ENCODE assay signal across 8 cellular contexts in the genomic region with DNA sequence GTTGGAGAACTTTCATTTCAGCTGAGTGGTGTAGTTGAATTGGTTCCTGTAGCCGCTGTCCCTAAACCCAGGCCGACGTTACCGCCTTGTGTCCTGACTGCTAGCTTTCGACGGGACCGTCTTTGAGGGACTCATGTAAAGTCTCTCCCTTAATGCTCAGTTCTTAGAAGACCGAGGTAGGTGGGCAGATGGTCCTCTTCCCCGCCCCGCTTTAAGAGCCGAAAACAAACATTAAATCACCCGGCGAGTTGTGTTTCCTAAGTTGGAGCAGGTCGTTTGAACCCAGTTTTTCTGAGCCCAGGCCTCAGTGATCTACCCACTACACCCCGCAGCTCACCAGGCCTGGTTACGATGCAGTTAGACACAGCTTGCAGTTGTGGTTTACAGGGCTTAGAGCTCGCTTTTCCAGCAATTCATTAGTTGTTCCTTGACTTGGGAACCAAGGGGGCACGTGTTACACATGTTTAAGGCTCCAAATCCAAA. TPM values are rescaled to one million over a fixed set of nuclear protein-coding genes. Genes with fewer than 3 reads are reported as not detected.
DNase-seq lines count a peak whose midpoint lies in the region; ATAC-seq and TF ChIP-seq lines count a peak whose summit lies in the region.

No MANE protein-coding gene starts in this region.

- CTCF ChIA-PET in A673 (lab: Charles Lee) (no interaction called here), GM10248 (lab: Yijun Ruan, JAX) (interaction anchor here (1.4 kb wide), 1 partner anchor 10 kb away, joined by 3 read pairs; no protein-coding TSS in a partner anchor)
- CTCF ChIA-PET in activated naive CD4-positive, alpha-beta T cell treated with anti-CD3 and anti-CD28 coated beads for 36 hours (lab: Charles Lee): interaction anchor here (0.6 kb wide), 2 partner anchors 391 to 1012 kb away, joined by 3 to 4 read pairs; no protein-coding TSS in a partner anchor

- peak overlapping the region; percentile 95 for H3K27ac Mint-ChIP-seq in activated naive CD4-positive, alpha-beta T cell treated with anti-CD3 and anti-CD28 coated beads for 36 hours

- DNase-seq in A673 (ENCODE audit: low spot score) (peak; percentile 32), GM10248 (ENCODE audit: extremely low spot score) (peak; percentile 23), NCI-H2227 (lab: John Stamatoyannopoulos, UW; ENCODE audit: unreplicated experiment) (peak; percentile 31), Right ventricle myocardium superior (no peak), pons (ENCODE audit: low spot score) (peak; percentile 25), globus pallidus (ENCODE audit: low spot score) (no peak)
- DNase-seq in activated naive CD4-positive, alpha-beta T cell treated with anti-CD3 and anti-CD28 coated beads for 36 hours: peak; percentile 37

- H3K27me3 Mint-ChIP-seq in activated naive CD4-positive, alpha-beta T cell treated with anti-CD3 and anti-CD28 coated beads for 36 hours (ENCODE audit: low read depth): no peaks in the 10 kb centered on the region

- POLR2A ChIA-PET in A673 (lab: Charles Lee; ENCODE audit: low non-redundant PET): no interaction called here
- POLR2A ChIA-PET in GM10248 (lab: Yijun Ruan, JAX): no interaction called here

- no peak for TF ChIP-seq CTCF in A673 (conservative IDR thresholded peaks at IDR 0.05; ENCODE audit: low read depth, low read length)
- no peak for TF ChIP-seq CTCF in GM10248 (IDR thresholded peaks at IDR 0.05; ENCODE audit: control extremely low read depth, extremely low read depth, low read depth, missing control alignments)

- H3K36me3 ChIP-seq in A673 (ENCODE audit: insufficient read depth, low read length, poor library complexity, severe bottlenecking): peaks cover 5% of the 10 kb centered on the region

- peaks cover 5% of the 10 kb centered on the region for H3K27me3 ChIP-seq in A673 (replicated peaks; ENCODE audit: insufficient read depth, low read depth, low read length, poor library complexity)

- ATAC-seq in HG02642 (IDR thresholded peaks at IDR 0.05; ENCODE audit: poor library complexity, unreplicated experiment) (peak; percentile 26), Right ventricle myocardium superior (ENCODE audit: poor library complexity) (peak; percentile 61)

- intact Hi-C loops in A673 (cut with micrococcal nuclease; ENCODE audit: unreplicated experiment): loop anchor here (10.0 kb wide), 1 partner anchor 1487 kb away; no protein-coding TSS in a partner anchor
- intact Hi-C loops in activated naive CD4-positive, alpha-beta T cell treated with anti-CD3 and anti-CD28 coated beads for 36 hours (cut with micrococcal nuclease): loop anchor here (1.0 to 10.0 kb wide), 13 partner anchors 18 to 1609 kb away; a partner anchor contains a TSS
- intact Hi-C loops in Right ventricle myocardium superior (cut with DNase I): no loop called here

- H3K4me3 ChIP-seq in A673 (ENCODE audit: low read depth, low read length, poor library complexity, severe bottlenecking): peak overlapping the region; percentile 82

- no TSS peak for BruUV-seq in A673 (replicated peaks; lab: Mats Ljungman, UMichigan)

- H3K9me3 ChIP-seq in A673 (ENCODE audit: low read depth, low read length, poor library complexity, severe bottlenecking): no peaks in the 10 kb centered on the region

- peaks cover 9% of the 10 kb centered on the region for H3K4me1 ChIP-seq in A673 (ENCODE audit: insufficient read depth, low read length, poor library complexity, severe bottlenecking)

- peak overlapping the region; percentile 97 for H3K4me3 Mint-ChIP-seq in activated naive CD4-positive, alpha-beta T cell treated with anti-CD3 and anti-CD28 coated beads for 36 hours

- H3K4me1 Mint-ChIP-seq in activated naive CD4-positive, alpha-beta T cell treated with anti-CD3 and anti-CD28 coated beads for 36 hours (ENCODE audit: low read depth): peaks cover 42% of the 10 kb centered on the region

- peaks cover 27% of the 10 kb centered on the region for H3K36me3 Mint-ChIP-seq in activated naive CD4-positive, alpha-beta T cell treated with anti-CD3 and anti-CD28 coated beads for 36 hours (ENCODE audit: low read depth)

- no peaks in the 10 kb centered on the region for H3K9me3 Mint-ChIP-seq in activated naive CD4-positive, alpha-beta T cell treated with anti-CD3 and anti-CD28 coated beads for 36 hours

- peak overlapping the region; percentile 84 for H3K27ac ChIP-seq in A673 (ENCODE audit: low read depth, low read length, poor library complexity, severe bottlenecking)

RNA-seq across cellular contexts. Expression of a gene that starts 0.7 kb away (rescaled TPM):
- total RNA-seq in A673 (2021) (38.2 and 42.7 TPM in 2 replicates), Right ventricle myocardium superior (12.5 TPM)
- total RNA-seq in activated naive CD4-positive, alpha-beta T cell treated with anti-CD3 and anti-CD28 coated beads for 36 hours: 10 to 100 TPM; 61.8 to 63.8 TPM

Comparison
In these comparisons a context has a peak if more than half of its experiments do, and no peak if none do; other contexts are left out.
1. DNase-seq: peak in A673 (single experiment), GM10248 (single experiment), NCI-H2227 (single experiment), activated naive CD4-positive, alpha-beta T cell treated with anti-CD3 and anti-CD28 coated beads for 36 hours (single experiment) and pons (single experiment); none in Right ventricle myocardium superior (single experiment) and globus pallidus (single experiment).